In genomic region chr1:38013027-38013588, GRCh38 we compare ENCODE assay signal across 1 cellular context.
TF ChIP-seq lines count a peak whose summit lies in the region.

No MANE protein-coding gene starts in this region.

TF ChIP-seq in K562, 482 proteins besides CTCF, POLR2A, EP300 and RAD21 (continued from another document and continues in another):
- peak in 1 of 3 experiments; percentile 31; a peak in 1 of 6 replicates for TF ChIP-seq ZBTB11 (CRISPR knock-in tag; IDR thresholded peaks at IDR 0.05)
- TF ChIP-seq, protein P1, sequence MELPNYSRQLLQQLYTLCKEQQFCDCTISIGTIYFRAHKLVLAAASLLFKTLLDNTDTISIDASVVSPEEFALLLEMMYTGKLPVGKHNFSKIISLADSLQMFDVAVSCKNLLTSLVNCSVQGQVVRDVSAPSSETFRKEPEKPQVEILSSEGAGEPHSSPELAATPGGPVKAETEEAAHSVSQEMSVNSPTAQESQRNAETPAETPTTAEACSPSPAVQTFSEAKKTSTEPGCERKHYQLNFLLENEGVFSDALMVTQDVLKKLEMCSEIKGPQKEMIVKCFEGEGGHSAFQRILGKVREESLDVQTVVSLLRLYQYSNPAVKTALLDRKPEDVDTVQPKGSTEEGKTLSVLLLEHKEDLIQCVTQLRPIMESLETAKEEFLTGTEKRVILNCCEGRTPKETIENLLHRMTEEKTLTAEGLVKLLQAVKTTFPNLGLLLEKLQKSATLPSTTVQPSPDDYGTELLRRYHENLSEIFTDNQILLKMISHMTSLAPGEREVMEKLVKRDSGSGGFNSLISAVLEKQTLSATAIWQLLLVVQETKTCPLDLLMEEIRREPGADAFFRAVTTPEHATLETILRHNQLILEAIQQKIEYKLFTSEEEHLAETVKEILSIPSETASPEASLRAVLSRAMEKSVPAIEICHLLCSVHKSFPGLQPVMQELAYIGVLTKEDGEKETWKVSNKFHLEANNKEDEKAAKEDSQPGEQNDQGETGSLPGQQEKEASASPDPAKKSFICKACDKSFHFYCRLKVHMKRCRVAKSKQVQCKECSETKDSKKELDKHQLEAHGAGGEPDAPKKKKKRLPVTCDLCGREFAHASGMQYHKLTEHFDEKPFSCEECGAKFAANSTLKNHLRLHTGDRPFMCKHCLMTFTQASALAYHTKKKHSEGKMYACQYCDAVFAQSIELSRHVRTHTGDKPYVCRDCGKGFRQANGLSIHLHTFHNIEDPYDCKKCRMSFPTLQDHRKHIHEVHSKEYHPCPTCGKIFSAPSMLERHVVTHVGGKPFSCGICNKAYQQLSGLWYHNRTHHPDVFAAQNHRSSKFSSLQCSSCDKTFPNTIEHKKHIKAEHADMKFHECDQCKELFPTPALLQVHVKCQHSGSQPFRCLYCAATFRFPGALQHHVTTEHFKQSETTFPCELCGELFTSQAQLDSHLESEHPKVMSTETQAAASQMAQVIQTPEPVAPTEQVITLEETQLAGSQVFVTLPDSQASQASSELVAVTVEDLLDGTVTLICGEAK (IDR thresholded peaks at IDR 0.05) = no peak
- TF ChIP-seq, protein P1 (CRISPR knock-in tag; IDR thresholded peaks at IDR 0.05) = no peak
- TF ChIP-seq ZNF407 (IDR thresholded peaks at IDR 0.05; ENCODE audit: low read depth) = no peak
- TF ChIP-seq ELF2 (CRISPR knock-in tag; IDR thresholded peaks at IDR 0.05) = no peak
- peak; percentile 96 for TF ChIP-seq BCOR (IDR thresholded peaks at IDR 0.05)
- TF ChIP-seq ZNF263 (CRISPR knock-in tag; IDR thresholded peaks at IDR 0.05; ENCODE audit: borderline replicate concordance) = no peak; the same call in none of the 2 replicates
- TF ChIP-seq GMEB1 (CRISPR knock-in tag; IDR thresholded peaks at IDR 0.05) = no peak
- TF ChIP-seq HDAC3 (IDR thresholded peaks at IDR 0.05; ENCODE audit: borderline replicate concordance, partially characterized antibody) = no peak
- TF ChIP-seq GABPB1 (CRISPR knock-in tag; IDR thresholded peaks at IDR 0.05) = no peak
- TF ChIP-seq CUX1 (CRISPR knock-in tag; IDR thresholded peaks at IDR 0.05) = no peak
- TF ChIP-seq ZC3H11A (IDR thresholded peaks at IDR 0.05; ENCODE audit: low read depth, low read length) = no peak
- TF ChIP-seq ZNF197 (CRISPR knock-in tag; IDR thresholded peaks at IDR 0.05; ENCODE audit: low read depth) = no peak
- TF ChIP-seq MXI1 (IDR thresholded peaks at IDR 0.05; ENCODE audit: low read depth, low read length) = no peak
- TF ChIP-seq PHF20 (IDR thresholded peaks at IDR 0.05; ENCODE audit: partially characterized antibody) = no peak
- TF ChIP-seq TAF7 (tag; IDR thresholded peaks at IDR 0.05) = no peak
- no peak for TF ChIP-seq ZNF699 (CRISPR knock-in tag; IDR thresholded peaks at IDR 0.05; ENCODE audit: insufficient replicate concordance)
- TF ChIP-seq CAMTA2 (CRISPR knock-in tag; conservative IDR thresholded peaks at IDR 0.05) = no peak
- TF ChIP-seq, protein P2, sequence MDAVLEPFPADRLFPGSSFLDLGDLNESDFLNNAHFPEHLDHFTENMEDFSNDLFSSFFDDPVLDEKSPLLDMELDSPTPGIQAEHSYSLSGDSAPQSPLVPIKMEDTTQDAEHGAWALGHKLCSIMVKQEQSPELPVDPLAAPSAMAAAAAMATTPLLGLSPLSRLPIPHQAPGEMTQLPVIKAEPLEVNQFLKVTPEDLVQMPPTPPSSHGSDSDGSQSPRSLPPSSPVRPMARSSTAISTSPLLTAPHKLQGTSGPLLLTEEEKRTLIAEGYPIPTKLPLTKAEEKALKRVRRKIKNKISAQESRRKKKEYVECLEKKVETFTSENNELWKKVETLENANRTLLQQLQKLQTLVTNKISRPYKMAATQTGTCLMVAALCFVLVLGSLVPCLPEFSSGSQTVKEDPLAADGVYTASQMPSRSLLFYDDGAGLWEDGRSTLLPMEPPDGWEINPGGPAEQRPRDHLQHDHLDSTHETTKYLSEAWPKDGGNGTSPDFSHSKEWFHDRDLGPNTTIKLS (IDR thresholded peaks at IDR 0.05; ENCODE audit: borderline replicate concordance, low read depth) = no peak
